In genomic region chr6:3438190-3439167, GRCh38 we compare ENCODE assay signal across 8 cellular contexts. TPM values are rescaled to one million over a fixed set of nuclear protein-coding genes. Genes with fewer than 3 reads are reported as not detected.
DNase-seq lines count a peak whose midpoint lies in the region; ATAC-seq and TF ChIP-seq lines count a peak whose summit lies in the region.

No MANE protein-coding gene starts in this region.

- H4K8ac ChIP-seq in mesenchymal stem cell (ENCODE audit: low read length) = peak overlapping the region; percentile 27

- peaks cover 0 to 3% of the 10 kb centered on the region in 2 experiments for H3K36me3 ChIP-seq in mesenchymal stem cell (ENCODE audit: control insufficient read depth in 1 of 2, insufficient read depth in 2 of 2, low read depth in 1 of 2, low read length in 2 of 2)

- no peak overlapping the region for H3K4me2 ChIP-seq in mesenchymal stem cell (ENCODE audit: low read length, poor library complexity, severe bottlenecking)

- H3K27me3 ChIP-seq in mesenchymal stem cell (ENCODE audit: control insufficient read depth in 1 of 2, insufficient read depth in 1 of 2, low read length in 2 of 2) = peaks cover 0 to 4% of the 10 kb centered on the region in 2 experiments

- peak overlapping the region; percentile 1 for H3K9ac ChIP-seq in mesenchymal stem cell (ENCODE audit: low read length)

- no peak overlapping the region for H3K23ac ChIP-seq in mesenchymal stem cell (ENCODE audit: low read length in 2 of 2)

- H3K14ac ChIP-seq in mesenchymal stem cell (ENCODE audit: low read length in 2 of 2) = no peak overlapping the region

- peak overlapping the region; percentile 27 for H2AK5ac ChIP-seq in mesenchymal stem cell (ENCODE audit: low read length, severe bottlenecking)

- no peaks in the 10 kb centered on the region for H3K79me1 ChIP-seq in mesenchymal stem cell (replicated peaks; ENCODE audit: low read length, poor library complexity, severe bottlenecking)

- 35% methylated on average over 23 of the region's 26 CpGs for WGBS in mesenchymal stem cell

- H3K9me3 ChIP-seq in mesenchymal stem cell (ENCODE audit: control insufficient read depth, low read length) = no peaks in the 10 kb centered on the region

- H3K18ac ChIP-seq in mesenchymal stem cell (ENCODE audit: low read depth in 1 of 2, low read length in 2 of 2) = peak overlapping the region; percentile 64 to 82

- H2BK12ac ChIP-seq in mesenchymal stem cell (ENCODE audit: low read length in 2 of 2) = peak overlapping the region; percentile 73 to 75

- no peak overlapping the region for H2BK15ac ChIP-seq in mesenchymal stem cell (ENCODE audit: low read depth, poor library complexity, severe bottlenecking)

- peaks cover 11% of the 10 kb centered on the region for H3K4me1 ChIP-seq in mesenchymal stem cell (ENCODE audit: control insufficient read depth, insufficient read depth, low read depth, low read length)

- intact Hi-C loops in Right ventricle myocardium inferior (cut with DNase I) = no loop called here

- no peak overlapping the region for H3K27ac ChIP-seq in mesenchymal stem cell (ENCODE audit: low read length, poor library complexity, severe bottlenecking)

- ATAC-seq in HG02870 (IDR thresholded peaks at IDR 0.05; ENCODE audit: unreplicated experiment) (no peak), HG03442 (IDR thresholded peaks at IDR 0.05; ENCODE audit: unreplicated experiment) (no peak), Right ventricle myocardium inferior (no peak)

- peak overlapping the region in 1 of 2 experiments; percentile 3 for H3K4me3 ChIP-seq in mesenchymal stem cell (ENCODE audit: insufficient read depth in 1 of 2, low read depth in 1 of 2, low read length in 2 of 2)

- H2AFZ ChIP-seq in mesenchymal stem cell (ENCODE audit: low read depth, low read length) = no peak overlapping the region

- H2BK120ac ChIP-seq in mesenchymal stem cell (ENCODE audit: low read depth, low read length) = no peak overlapping the region

- no peak for TF ChIP-seq CTCF in AG09319 (IDR thresholded peaks at IDR 0.05; ENCODE audit: low read depth, low read length)

- peak overlapping the region in 1 of 2 experiments; percentile 85 for H3K4ac ChIP-seq in mesenchymal stem cell (ENCODE audit: low read depth in 1 of 2, low read length in 2 of 2)

- no peak overlapping the region for H2BK5ac ChIP-seq in mesenchymal stem cell (ENCODE audit: low read depth, low read length, poor library complexity, severe bottlenecking)

- H4K91ac ChIP-seq in mesenchymal stem cell (ENCODE audit: low read length) = peak overlapping the region; percentile 62

- DNase-seq in AG09319 (ENCODE audit: extremely low read depth, low read depth) (peak; percentile 54), NCI-H1436 (lab: John Stamatoyannopoulos, UW) (peak; percentile 74), astrocyte of the hippocampus (ENCODE audit: low read depth, low spot score) (peak; percentile 79), mesenchymal stem cell (peak; percentile 92), middle frontal gyrus (ENCODE audit: extremely low spot score, low spot score) (no peak), Right ventricle myocardium inferior (ENCODE audit: missing footprints) (no peak)

RNA-seq across cellular contexts. Expression of gene SLC22A23, which starts 18.4 kb away (rescaled TPM):
- 0.03 TPM for polyA plus RNA-seq in mesenchymal stem cell (2013, experiment 1 of 2)
- 0.03 TPM for polyA plus RNA-seq in mesenchymal stem cell (2013, experiment 2 of 2)
- total RNA-seq in Right ventricle myocardium inferior = 5.6 TPM

Comparison
In these comparisons a context has a peak if more than half of its experiments do, and no peak if none do; other contexts are left out.
1. DNase-seq: peak in AG09319 (single experiment), NCI-H1436 (single experiment), astrocyte of the hippocampus (single experiment) and mesenchymal stem cell (single experiment); none in middle frontal gyrus (single experiment) and Right ventricle myocardium inferior (single experiment).